Comparison of ENCODE assay signal across 13 cellular contexts in genomic region chr9:113956901-113957777, GRCh38.
A peak's percentile ranks its signal among the peaks of the same experiment; 100 is the strongest.
DNase-seq lines count a peak whose midpoint lies in the region; ATAC-seq and TF ChIP-seq lines count a peak whose summit lies in the region.
"Had no signal": no experiment of that assay in that cellular context is flagged by ENCODE, and none has a peak within 500 bp of the region (broad histone marks: within the 10 kb centered on the region; RNA-seq: fewer than 3 reads in every experiment).

No MANE protein-coding gene starts in this region.

- in situ Hi-C loops in ACHN (cut with HindIII; ENCODE audit: low pct_ligation_motif_present, low pct_unique_long_range_greater_than_20kb, low sequenced_read_pairs): no loop called here

- H3K27ac Mint-ChIP-seq in nephron progenitor cell: peak overlapping the region; percentile 60
- H3K27ac Mint-ChIP-seq in activated naive CD8-positive, alpha-beta T cell treated with anti-CD3 and anti-CD28 coated beads, Interleukin-2, amount 50 U/mL, for 24 hours: no peak overlapping the region
- H3K27ac Mint-ChIP-seq: activated T-helper 2 cell treated with anti-CD3 and anti-CD28 coated beads, Interferon-gamma antibody, Interleukin-2, Interleukin-4, amounts not matched to agents 10 μg/mL and 5 μg/mL and 100 μg/mL, durations not matched to agents 14 hours and 24 hours and 36 hours had no signal

- no peak for TF ChIP-seq CTCF in nephron progenitor cell (IDR thresholded peaks at IDR 0.05)

- no peaks in the 10 kb centered on the region for H3K27me3 Mint-ChIP-seq in nephron progenitor cell (ENCODE audit: low read depth, poor library complexity)
- H3K27me3 Mint-ChIP-seq in activated naive CD8-positive, alpha-beta T cell treated with anti-CD3 and anti-CD28 coated beads, Interleukin-2, amount 50 U/mL, for 24 hours: peaks cover 3% of the 10 kb centered on the region

- no peak for ATAC-seq in activated naive CD8-positive, alpha-beta T cell treated with anti-CD3 and anti-CD28 coated beads, Interleukin-2, amount 50 U/mL, for 24 hours
- no peak for ATAC-seq in GM19463 (IDR thresholded peaks at IDR 0.05; ENCODE audit: unreplicated experiment)

- no peaks in the 10 kb centered on the region for H3K9me3 Mint-ChIP-seq in nephron progenitor cell
- H3K9me3 Mint-ChIP-seq in activated naive CD8-positive, alpha-beta T cell treated with anti-CD3 and anti-CD28 coated beads, Interleukin-2, amount 50 U/mL, for 24 hours: no peaks in the 10 kb centered on the region
- H3K9me3 Mint-ChIP-seq: activated T-helper 2 cell treated with anti-CD3 and anti-CD28 coated beads, Interferon-gamma antibody, Interleukin-2, Interleukin-4, amounts not matched to agents 10 μg/mL and 5 μg/mL and 100 μg/mL, durations not matched to agents 14 hours and 24 hours and 36 hours had no signal

- no peak overlapping the region for H3K4me3 Mint-ChIP-seq in nephron progenitor cell
- H3K4me3 Mint-ChIP-seq in activated naive CD8-positive, alpha-beta T cell treated with anti-CD3 and anti-CD28 coated beads, Interleukin-2, amount 50 U/mL, for 24 hours: no peak overlapping the region

- H3K36me3 Mint-ChIP-seq in nephron progenitor cell (ENCODE audit: low read depth): peaks cover 19% of the 10 kb centered on the region
- no peaks in the 10 kb centered on the region for H3K36me3 Mint-ChIP-seq in activated naive CD8-positive, alpha-beta T cell treated with anti-CD3 and anti-CD28 coated beads, Interleukin-2, amount 50 U/mL, for 24 hours (ENCODE audit: low read depth)

- DNase-seq in ACHN (peak; percentile 44), RPMI7951 (ENCODE audit: low read depth) (peak; percentile 37), epithelial cell of prostate (ENCODE audit: low read depth, low spot score) (no peak), nephron progenitor cell (no peak), NOMO-1 (lab: John Stamatoyannopoulos, UW; ENCODE audit: unreplicated experiment in 2 of 2) (no peak)
- no peak for DNase-seq in activated CD4-positive, alpha-beta T cell treated with anti-CD3 and anti-CD28 coated beads, Interleukin-2, amount 50 U/mL, for 4 hours
- DNase-seq in activated naive CD8-positive, alpha-beta T cell treated with anti-CD3 and anti-CD28 coated beads, Interleukin-2, amount 50 U/mL, for 24 hours: no peak
- DNase-seq: AML-193, DMS79, left ventricle myocardium inferior, T-helper 9 cell had no signal

- H3K4me1 Mint-ChIP-seq in nephron progenitor cell: peaks cover 20% of the 10 kb centered on the region
- no peaks in the 10 kb centered on the region for H3K4me1 Mint-ChIP-seq in activated naive CD8-positive, alpha-beta T cell treated with anti-CD3 and anti-CD28 coated beads, Interleukin-2, amount 50 U/mL, for 24 hours

- H3K27ac ChIP-seq in epithelial cell of prostate: peak overlapping the region; percentile 78
- H3K27ac ChIP-seq: left ventricle myocardium inferior had no signal

Comparison
In these comparisons a context has a peak if more than half of its experiments do, and no peak if none do; other contexts are left out.
1. DNase-seq: peak in ACHN (single experiment) and RPMI7951 (single experiment); none in epithelial cell of prostate (single experiment), nephron progenitor cell (single experiment), activated CD4-positive, alpha-beta T cell treated with anti-CD3 and anti-CD28 coated beads, Interleukin-2, amount 50 U/mL, for 4 hours (0 of 2), activated naive CD8-positive, alpha-beta T cell treated with anti-CD3 and anti-CD28 coated beads, Interleukin-2, amount 50 U/mL, for 24 hours (single experiment) and NOMO-1 (0 of 2).